8 cellular contexts compared by ENCODE assay signal in the genomic region with DNA sequence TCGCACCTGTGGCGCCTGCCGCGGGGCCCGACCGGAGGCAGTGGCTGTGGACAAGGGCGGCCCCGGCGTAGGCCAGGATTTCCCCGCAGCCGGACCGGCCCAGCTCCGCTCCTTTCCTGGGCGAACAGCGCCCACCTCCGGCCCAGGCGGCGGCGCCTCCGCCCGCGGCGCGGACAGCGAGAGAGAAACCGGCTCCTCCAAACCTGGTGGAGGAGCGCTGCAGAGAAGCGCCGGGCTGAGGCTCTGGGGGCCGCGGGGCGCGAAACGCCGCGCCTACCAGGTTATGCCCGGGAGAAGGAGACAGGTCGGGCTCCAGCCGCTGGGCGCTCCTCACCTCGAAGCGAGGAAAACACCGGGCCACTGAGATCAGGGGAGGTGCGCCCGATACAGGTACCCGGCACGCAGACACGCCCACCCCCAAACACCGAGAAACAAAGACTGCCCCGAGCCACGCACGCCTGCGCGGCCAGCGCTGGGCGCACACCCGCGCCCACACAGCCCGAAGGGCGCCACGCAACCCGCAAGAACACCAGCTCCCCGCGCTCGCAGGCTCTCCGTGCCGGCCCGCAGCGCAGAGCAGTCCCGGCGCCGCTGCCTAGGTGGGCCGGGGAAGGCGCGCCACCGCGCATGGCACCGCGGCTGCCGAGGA. TPM values are rescaled to one million over a fixed set of nuclear protein-coding genes. Genes with fewer than 3 reads are reported as not detected.
DNase-seq lines count a peak whose midpoint lies in the region; ATAC-seq and TF ChIP-seq lines count a peak whose summit lies in the region.

No MANE protein-coding gene starts in this region.

- H3K4me1 ChIP-seq in BLaER1 (peaks cover 32% of the 10 kb centered on the region), breast epithelium (peaks cover 0 to 7% of the 10 kb centered on the region in 2 donors), liver (ENCODE audit: control insufficient read depth in 4 of 4, insufficient read depth in 4 of 4, low read length in 3 of 4) (peaks cover 12 to 56% (median 34%) of the 10 kb centered on the region in 4 donors), urinary bladder (ENCODE audit: insufficient read depth) (peaks cover 4% of the 10 kb centered on the region)

- no peak for TF ChIP-seq POLR2A in breast epithelium (IDR thresholded peaks at IDR 0.05)

- H3K36me3 ChIP-seq in BLaER1 (no peaks in the 10 kb centered on the region), breast epithelium (no peaks in the 10 kb centered on the region), liver (ENCODE audit: control insufficient read depth in 4 of 4, insufficient read depth in 3 of 4, low read depth in 1 of 4, low read length in 3 of 4) (no peaks in the 10 kb centered on the region), urinary bladder (ENCODE audit: insufficient read depth) (no peaks in the 10 kb centered on the region)

- DNase-seq in breast epithelium (ENCODE audit: low spot score in 2 of 2) (peak in 1 of 2 donors; percentile 59), SW 1271 (lab: John Stamatoyannopoulos, UW) (no peak)

- TF ChIP-seq CTCF in breast epithelium (IDR thresholded peaks at IDR 0.05): peak in 1 of 3 donors; percentile 22
- peak; percentile 34 for TF ChIP-seq CTCF in liver (IDR thresholded peaks at IDR 0.05; ENCODE audit: low read depth, low read length, missing input control)

- no peak overlapping the region for H3K27ac ChIP-seq in BLaER1
- H3K27ac ChIP-seq in breast epithelium: no peak overlapping the region
- no peak overlapping the region for H3K27ac ChIP-seq in liver (ENCODE audit: low read depth in 1 of 2, low read length in 2 of 2)
- H3K27ac ChIP-seq in urinary bladder (ENCODE audit: low read depth): no peak overlapping the region

- TF ChIP-seq RAD21 in liver (IDR thresholded peaks at IDR 0.05): peak; percentile 59 to 64

- H3K9me3 ChIP-seq in BLaER1 (no peaks in the 10 kb centered on the region), breast epithelium (no peaks in the 10 kb centered on the region), liver (ENCODE audit: control insufficient read depth in 4 of 4, low read length in 3 of 4) (no peaks in the 10 kb centered on the region)

- peaks cover 56% of the 10 kb centered on the region for H4K20me1 ChIP-seq in BLaER1

- H3K4me3 ChIP-seq in BLaER1: 0 out of 2 replicates have a peak overlapping the region, but pooled peaks have one; percentile 5
- peak overlapping the region in 2 of 3 donors; percentile 43 to 59 for H3K4me3 ChIP-seq in breast epithelium
- H3K4me3 ChIP-seq in liver (ENCODE audit: low read depth in 1 of 3, low read length in 3 of 3): peak overlapping the region in 2 of 3 donors; percentile 12 to 23
- peak overlapping the region; percentile 4 for H3K4me3 ChIP-seq in urinary bladder (ENCODE audit: low read depth, low read length)

- ATAC-seq in HG02678 (IDR thresholded peaks at IDR 0.05; ENCODE audit: unreplicated experiment) (peak; percentile 30), HG02938 (IDR thresholded peaks at IDR 0.05; ENCODE audit: unreplicated experiment) (no peak), GM21367 (IDR thresholded peaks at IDR 0.05; ENCODE audit: unreplicated experiment) (no peak)

- peak overlapping the region; percentile 5 for H3K4me2 ChIP-seq in BLaER1

- intact Hi-C loops in breast epithelium (cut with DNase I; ENCODE audit: low total_unique reads): no loop called here

- WGBS in liver: 3% methylated on average over 80 of the region's 80 CpGs
- 5% methylated on average over 80 of the region's 80 CpGs for WGBS in urinary bladder

- H3K27me3 ChIP-seq in BLaER1: peaks cover 77% of the 10 kb centered on the region
- H3K27me3 ChIP-seq in breast epithelium: peaks cover 0 to 48% of the 10 kb centered on the region in 2 donors
- peaks cover 3 to 9% (median 3%) of the 10 kb centered on the region in 4 donors for H3K27me3 ChIP-seq in liver (ENCODE audit: control insufficient read depth in 4 of 4, insufficient read depth in 4 of 4, low read length in 3 of 4)

- no peak overlapping the region for H3K9ac ChIP-seq in BLaER1
- no peak overlapping the region for H3K9ac ChIP-seq in liver (ENCODE audit: low read depth in 1 of 2, low read length in 2 of 2)

TF ChIP-seq in liver, 16 proteins besides CTCF, POLR2A, EP300 and RAD21:
- TF ChIP-seq TAF1 (conservative IDR thresholded peaks at IDR 0.05) (no peak), NR2F2 (IDR thresholded peaks at IDR 0.05) (no peak), FOXA2 (IDR thresholded peaks at IDR 0.05) (no peak), HNF4G (IDR thresholded peaks at IDR 0.05) (no peak), RXRA (IDR thresholded peaks at IDR 0.05) (no peak)
- TF ChIP-seq, protein P1, sequence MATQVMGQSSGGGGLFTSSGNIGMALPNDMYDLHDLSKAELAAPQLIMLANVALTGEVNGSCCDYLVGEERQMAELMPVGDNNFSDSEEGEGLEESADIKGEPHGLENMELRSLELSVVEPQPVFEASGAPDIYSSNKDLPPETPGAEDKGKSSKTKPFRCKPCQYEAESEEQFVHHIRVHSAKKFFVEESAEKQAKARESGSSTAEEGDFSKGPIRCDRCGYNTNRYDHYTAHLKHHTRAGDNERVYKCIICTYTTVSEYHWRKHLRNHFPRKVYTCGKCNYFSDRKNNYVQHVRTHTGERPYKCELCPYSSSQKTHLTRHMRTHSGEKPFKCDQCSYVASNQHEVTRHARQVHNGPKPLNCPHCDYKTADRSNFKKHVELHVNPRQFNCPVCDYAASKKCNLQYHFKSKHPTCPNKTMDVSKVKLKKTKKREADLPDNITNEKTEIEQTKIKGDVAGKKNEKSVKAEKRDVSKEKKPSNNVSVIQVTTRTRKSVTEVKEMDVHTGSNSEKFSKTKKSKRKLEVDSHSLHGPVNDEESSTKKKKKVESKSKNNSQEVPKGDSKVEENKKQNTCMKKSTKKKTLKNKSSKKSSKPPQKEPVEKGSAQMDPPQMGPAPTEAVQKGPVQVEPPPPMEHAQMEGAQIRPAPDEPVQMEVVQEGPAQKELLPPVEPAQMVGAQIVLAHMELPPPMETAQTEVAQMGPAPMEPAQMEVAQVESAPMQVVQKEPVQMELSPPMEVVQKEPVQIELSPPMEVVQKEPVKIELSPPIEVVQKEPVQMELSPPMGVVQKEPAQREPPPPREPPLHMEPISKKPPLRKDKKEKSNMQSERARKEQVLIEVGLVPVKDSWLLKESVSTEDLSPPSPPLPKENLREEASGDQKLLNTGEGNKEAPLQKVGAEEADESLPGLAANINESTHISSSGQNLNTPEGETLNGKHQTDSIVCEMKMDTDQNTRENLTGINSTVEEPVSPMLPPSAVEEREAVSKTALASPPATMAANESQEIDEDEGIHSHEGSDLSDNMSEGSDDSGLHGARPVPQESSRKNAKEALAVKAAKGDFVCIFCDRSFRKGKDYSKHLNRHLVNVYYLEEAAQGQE (IDR thresholded peaks at IDR 0.05): no peak

RNA-seq across cellular contexts. Expression of a gene that starts 3.3 kb away (rescaled TPM):
- 1 to 10 TPM; 2.3 to 8.5 (median 5.9) TPM for total RNA-seq in breast epithelium
- total RNA-seq in liver: under 1 TPM; 0.14 to 0.17 TPM
- polyA plus RNA-seq in liver: under 1 TPM in 1 of 2 donors, not detected in 1; 0.09 TPM
- total RNA-seq in urinary bladder: 3.9 TPM
- polyA plus RNA-seq in urinary bladder: 2.4 TPM
